ENCODE assay signal across 1 cellular context in genomic region chr4:42656986-42657792, GRCh38.
TF ChIP-seq lines count a peak whose summit lies in the region.

TSS of gene ATP8A1 (minus strand) at chr4:42657105. CDS start at chr4:42656873, 232 bp downstream.

TF ChIP-seq in HepG2, 621 proteins besides CTCF, POLR2A, EP300 and RAD21 (continued from another document and continues in another):
- TF ChIP-seq SUZ12 (IDR thresholded peaks at IDR 0.05; ENCODE audit: low read depth, low read length) (no peak), ZNF549 (CRISPR knock-in tag; IDR thresholded peaks at IDR 0.05) (no peak), JUNB (CRISPR knock-in tag; IDR thresholded peaks at IDR 0.05; ENCODE audit: borderline replicate concordance) (no peak), ZMAT3 (CRISPR knock-in tag; conservative IDR thresholded peaks at IDR 0.05) (peak; percentile 13; the same call in 1 of the 2 replicates), ZFP62 (CRISPR knock-in tag; IDR thresholded peaks at IDR 0.05) (no peak), ZNF766 (CRISPR knock-in tag; IDR thresholded peaks at IDR 0.05; ENCODE audit: borderline replicate concordance) (0 out of 2 replicates have a peak, but pooled peaks have one; percentile 41), ZFP90 (CRISPR knock-in tag; IDR thresholded peaks at IDR 0.05; ENCODE audit: borderline replicate concordance) (no peak), ETV6 (CRISPR knock-in tag; conservative IDR thresholded peaks at IDR 0.05) (0 out of 2 replicates have a peak, but pooled peaks have one; percentile 37), ZNF704 (CRISPR knock-in tag; IDR thresholded peaks at IDR 0.05; ENCODE audit: borderline replicate concordance) (0 out of 2 replicates have a peak, but pooled peaks have one; percentile 67), TEAD2 (CRISPR knock-in tag; IDR thresholded peaks at IDR 0.05) (no peak), EED (CRISPR knock-in tag; IDR thresholded peaks at IDR 0.05) (0 out of 2 replicates have a peak, but pooled peaks have one; percentile 59), ETV5 (CRISPR knock-in tag; IDR thresholded peaks at IDR 0.05; ENCODE audit: borderline replicate concordance) (peak; percentile 53; the same call in 1 of the 2 replicates), LCORL (IDR thresholded peaks at IDR 0.05) (no peak), LCORL (CRISPR knock-in tag; IDR thresholded peaks at IDR 0.05) (peak; percentile 32; the same call in 1 of the 2 replicates), CCDC6 (CRISPR knock-in tag; IDR thresholded peaks at IDR 0.05) (0 out of 2 replicates have a peak, but pooled peaks have one; percentile 63), ZNF782 (CRISPR knock-in tag; IDR thresholded peaks at IDR 0.05; ENCODE audit: borderline replicate concordance) (peak; percentile 84; the same call in 1 of the 2 replicates), U2AF1 (optimal IDR thresholded peaks at IDR 0.05; ENCODE audit: low read depth, low read length) (peak; percentile 41), POLR2G (IDR thresholded peaks at IDR 0.05; ENCODE audit: low read depth, low read length) (peak; percentile 87), HNF1A (IDR thresholded peaks at IDR 0.05; ENCODE audit: low read depth) (no peak), HNF1A (CRISPR knock-in tag; IDR thresholded peaks at IDR 0.05; ENCODE audit: borderline replicate concordance) (peak; percentile 42; the same call in 1 of the 2 replicates), PCBP1 (IDR thresholded peaks at IDR 0.05; ENCODE audit: borderline replicate concordance, low read depth, low read length) (peak; percentile 87; the same call in 1 of the 2 replicates), KMT2B (CRISPR knock-in tag; IDR thresholded peaks at IDR 0.05) (peak; percentile 60), AKAP8 (CRISPR knock-in tag; IDR thresholded peaks at IDR 0.05) (0 out of 2 replicates have a peak, but pooled peaks have one; percentile 45), RXRB (CRISPR knock-in tag; IDR thresholded peaks at IDR 0.05; ENCODE audit: borderline replicate concordance) (0 out of 2 replicates have a peak, but pooled peaks have one; percentile 21), ZBTB20 (CRISPR knock-in tag; IDR thresholded peaks at IDR 0.05; ENCODE audit: borderline replicate concordance, low read depth) (peak; percentile 35; the same call in 1 of the 2 replicates), ZNF335 (CRISPR knock-in tag; IDR thresholded peaks at IDR 0.05) (peak; percentile 68; the same call in 1 of the 2 replicates), SOX6 (IDR thresholded peaks at IDR 0.05) (no peak), SOX6 (CRISPR knock-in tag; IDR thresholded peaks at IDR 0.05) (peak; percentile 51; the same call in 1 of the 2 replicates), SALL1 (CRISPR knock-in tag; IDR thresholded peaks at IDR 0.05) (peak; percentile 64), POGZ (CRISPR knock-in tag; IDR thresholded peaks at IDR 0.05) (0 out of 2 replicates have a peak, but pooled peaks have one; percentile 21), ZNF564 (CRISPR knock-in tag; IDR thresholded peaks at IDR 0.05) (0 out of 2 replicates have a peak, but pooled peaks have one; percentile 20), POLR2AphosphoS2 (IDR thresholded peaks at IDR 0.05; ENCODE audit: low read depth, low read length) (no peak), MAF1 (CRISPR knock-in tag; IDR thresholded peaks at IDR 0.05; ENCODE audit: borderline replicate concordance) (peak; percentile 28; the same call in 1 of the 2 replicates), ZNF747 (CRISPR knock-in tag; IDR thresholded peaks at IDR 0.05; ENCODE audit: borderline replicate concordance) (peak; percentile 12; the same call in 1 of the 2 replicates)
- TF ChIP-seq, protein P1, sequence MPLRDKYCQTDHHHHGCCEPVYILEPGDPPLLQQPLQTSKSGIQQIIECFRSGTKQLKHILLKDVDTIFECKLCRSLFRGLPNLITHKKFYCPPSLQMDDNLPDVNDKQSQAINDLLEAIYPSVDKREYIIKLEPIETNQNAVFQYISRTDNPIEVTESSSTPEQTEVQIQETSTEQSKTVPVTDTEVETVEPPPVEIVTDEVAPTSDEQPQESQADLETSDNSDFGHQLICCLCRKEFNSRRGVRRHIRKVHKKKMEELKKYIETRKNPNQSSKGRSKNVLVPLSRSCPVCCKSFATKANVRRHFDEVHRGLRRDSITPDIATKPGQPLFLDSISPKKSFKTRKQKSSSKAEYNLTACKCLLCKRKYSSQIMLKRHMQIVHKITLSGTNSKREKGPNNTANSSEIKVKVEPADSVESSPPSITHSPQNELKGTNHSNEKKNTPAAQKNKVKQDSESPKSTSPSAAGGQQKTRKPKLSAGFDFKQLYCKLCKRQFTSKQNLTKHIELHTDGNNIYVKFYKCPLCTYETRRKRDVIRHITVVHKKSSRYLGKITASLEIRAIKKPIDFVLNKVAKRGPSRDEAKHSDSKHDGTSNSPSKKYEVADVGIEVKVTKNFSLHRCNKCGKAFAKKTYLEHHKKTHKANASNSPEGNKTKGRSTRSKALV (CRISPR knock-in tag; IDR thresholded peaks at IDR 0.05), result peak; percentile 28; the same call in 1 of the 2 replicates
- TF ChIP-seq, protein P2, sequence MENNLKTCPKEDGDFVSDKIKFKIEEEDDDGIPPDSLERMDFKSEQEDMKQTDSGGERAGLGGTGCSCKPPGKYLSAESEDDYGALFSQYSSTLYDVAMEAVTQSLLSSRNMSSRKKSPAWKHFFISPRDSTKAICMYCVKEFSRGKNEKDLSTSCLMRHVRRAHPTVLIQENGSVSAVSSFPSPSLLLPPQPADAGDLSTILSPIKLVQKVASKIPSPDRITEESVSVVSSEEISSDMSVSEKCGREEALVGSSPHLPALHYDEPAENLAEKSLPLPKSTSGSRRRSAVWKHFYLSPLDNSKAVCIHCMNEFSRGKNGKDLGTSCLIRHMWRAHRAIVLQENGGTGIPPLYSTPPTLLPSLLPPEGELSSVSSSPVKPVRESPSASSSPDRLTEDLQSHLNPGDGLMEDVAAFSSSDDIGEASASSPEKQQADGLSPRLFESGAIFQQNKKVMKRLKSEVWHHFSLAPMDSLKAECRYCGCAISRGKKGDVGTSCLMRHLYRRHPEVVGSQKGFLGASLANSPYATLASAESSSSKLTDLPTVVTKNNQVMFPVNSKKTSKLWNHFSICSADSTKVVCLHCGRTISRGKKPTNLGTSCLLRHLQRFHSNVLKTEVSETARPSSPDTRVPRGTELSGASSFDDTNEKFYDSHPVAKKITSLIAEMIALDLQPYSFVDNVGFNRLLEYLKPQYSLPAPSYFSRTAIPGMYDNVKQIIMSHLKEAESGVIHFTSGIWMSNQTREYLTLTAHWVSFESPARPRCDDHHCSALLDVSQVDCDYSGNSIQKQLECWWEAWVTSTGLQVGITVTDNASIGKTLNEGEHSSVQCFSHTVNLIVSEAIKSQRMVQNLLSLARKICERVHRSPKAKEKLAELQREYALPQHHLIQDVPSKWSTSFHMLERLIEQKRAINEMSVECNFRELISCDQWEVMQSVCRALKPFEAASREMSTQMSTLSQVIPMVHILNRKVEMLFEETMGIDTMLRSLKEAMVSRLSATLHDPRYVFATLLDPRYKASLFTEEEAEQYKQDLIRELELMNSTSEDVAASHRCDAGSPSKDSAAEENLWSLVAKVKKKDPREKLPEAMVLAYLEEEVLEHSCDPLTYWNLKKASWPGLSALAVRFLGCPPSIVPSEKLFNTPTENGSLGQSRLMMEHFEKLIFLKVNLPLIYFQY (CRISPR knock-in tag; IDR thresholded peaks at IDR 0.05; ENCODE audit: borderline replicate concordance), result peak; percentile 68; the same call in 1 of the 2 replicates
- TF ChIP-seq, protein P3, sequence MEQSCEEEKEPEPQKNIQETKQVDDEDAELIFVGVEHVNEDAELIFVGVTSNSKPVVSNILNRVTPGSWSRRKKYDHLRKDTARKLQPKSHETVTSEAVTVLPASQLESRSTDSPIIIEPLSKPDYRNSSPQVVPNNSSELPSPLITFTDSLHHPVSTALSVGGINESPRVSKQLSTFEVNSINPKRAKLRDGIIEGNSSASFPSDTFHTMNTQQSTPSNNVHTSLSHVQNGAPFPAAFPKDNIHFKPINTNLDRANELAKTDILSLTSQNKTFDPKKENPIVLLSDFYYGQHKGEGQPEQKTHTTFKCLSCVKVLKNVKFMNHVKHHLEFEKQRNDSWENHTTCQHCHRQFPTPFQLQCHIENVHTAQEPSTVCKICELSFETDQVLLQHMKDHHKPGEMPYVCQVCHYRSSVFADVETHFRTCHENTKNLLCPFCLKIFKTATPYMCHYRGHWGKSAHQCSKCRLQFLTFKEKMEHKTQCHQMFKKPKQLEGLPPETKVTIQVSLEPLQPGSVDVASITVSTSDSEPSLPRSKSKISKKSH (CRISPR knock-in tag; IDR thresholded peaks at IDR 0.05; ENCODE audit: borderline replicate concordance), result peak; percentile 88
- TF ChIP-seq, protein P4, sequence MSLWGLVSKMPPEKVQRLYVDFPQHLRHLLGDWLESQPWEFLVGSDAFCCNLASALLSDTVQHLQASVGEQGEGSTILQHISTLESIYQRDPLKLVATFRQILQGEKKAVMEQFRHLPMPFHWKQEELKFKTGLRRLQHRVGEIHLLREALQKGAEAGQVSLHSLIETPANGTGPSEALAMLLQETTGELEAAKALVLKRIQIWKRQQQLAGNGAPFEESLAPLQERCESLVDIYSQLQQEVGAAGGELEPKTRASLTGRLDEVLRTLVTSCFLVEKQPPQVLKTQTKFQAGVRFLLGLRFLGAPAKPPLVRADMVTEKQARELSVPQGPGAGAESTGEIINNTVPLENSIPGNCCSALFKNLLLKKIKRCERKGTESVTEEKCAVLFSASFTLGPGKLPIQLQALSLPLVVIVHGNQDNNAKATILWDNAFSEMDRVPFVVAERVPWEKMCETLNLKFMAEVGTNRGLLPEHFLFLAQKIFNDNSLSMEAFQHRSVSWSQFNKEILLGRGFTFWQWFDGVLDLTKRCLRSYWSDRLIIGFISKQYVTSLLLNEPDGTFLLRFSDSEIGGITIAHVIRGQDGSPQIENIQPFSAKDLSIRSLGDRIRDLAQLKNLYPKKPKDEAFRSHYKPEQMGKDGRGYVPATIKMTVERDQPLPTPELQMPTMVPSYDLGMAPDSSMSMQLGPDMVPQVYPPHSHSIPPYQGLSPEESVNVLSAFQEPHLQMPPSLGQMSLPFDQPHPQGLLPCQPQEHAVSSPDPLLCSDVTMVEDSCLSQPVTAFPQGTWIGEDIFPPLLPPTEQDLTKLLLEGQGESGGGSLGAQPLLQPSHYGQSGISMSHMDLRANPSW (CRISPR knock-in tag; IDR thresholded peaks at IDR 0.05; ENCODE audit: borderline replicate concordance), result no peak
- TF ChIP-seq, protein P5, sequence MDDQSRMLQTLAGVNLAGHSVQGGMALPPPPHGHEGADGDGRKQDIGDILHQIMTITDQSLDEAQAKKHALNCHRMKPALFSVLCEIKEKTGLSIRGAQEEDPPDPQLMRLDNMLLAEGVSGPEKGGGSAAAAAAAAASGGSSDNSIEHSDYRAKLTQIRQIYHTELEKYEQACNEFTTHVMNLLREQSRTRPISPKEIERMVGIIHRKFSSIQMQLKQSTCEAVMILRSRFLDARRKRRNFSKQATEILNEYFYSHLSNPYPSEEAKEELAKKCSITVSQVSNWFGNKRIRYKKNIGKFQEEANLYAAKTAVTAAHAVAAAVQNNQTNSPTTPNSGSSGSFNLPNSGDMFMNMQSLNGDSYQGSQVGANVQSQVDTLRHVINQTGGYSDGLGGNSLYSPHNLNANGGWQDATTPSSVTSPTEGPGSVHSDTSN (CRISPR knock-in tag; IDR thresholded peaks at IDR 0.05; ENCODE audit: borderline replicate concordance), result 0 out of 2 replicates have a peak, but pooled peaks have one; percentile 52
- TF ChIP-seq, protein P6, sequence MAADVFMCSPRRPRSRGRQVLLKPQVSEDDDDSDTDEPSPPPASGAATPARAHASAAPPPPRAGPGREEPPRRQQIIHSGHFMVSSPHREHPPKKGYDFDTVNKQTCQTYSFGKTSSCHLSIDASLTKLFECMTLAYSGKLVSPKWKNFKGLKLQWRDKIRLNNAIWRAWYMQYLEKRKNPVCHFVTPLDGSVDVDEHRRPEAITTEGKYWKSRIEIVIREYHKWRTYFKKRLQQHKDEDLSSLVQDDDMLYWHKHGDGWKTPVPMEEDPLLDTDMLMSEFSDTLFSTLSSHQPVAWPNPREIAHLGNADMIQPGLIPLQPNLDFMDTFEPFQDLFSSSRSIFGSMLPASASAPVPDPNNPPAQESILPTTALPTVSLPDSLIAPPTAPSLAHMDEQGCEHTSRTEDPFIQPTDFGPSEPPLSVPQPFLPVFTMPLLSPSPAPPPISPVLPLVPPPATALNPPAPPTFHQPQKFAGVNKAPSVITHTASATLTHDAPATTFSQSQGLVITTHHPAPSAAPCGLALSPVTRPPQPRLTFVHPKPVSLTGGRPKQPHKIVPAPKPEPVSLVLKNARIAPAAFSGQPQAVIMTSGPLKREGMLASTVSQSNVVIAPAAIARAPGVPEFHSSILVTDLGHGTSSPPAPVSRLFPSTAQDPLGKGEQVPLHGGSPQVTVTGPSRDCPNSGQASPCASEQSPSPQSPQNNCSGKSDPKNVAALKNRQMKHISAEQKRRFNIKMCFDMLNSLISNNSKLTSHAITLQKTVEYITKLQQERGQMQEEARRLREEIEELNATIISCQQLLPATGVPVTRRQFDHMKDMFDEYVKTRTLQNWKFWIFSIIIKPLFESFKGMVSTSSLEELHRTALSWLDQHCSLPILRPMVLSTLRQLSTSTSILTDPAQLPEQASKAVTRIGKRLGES (CRISPR knock-in tag; IDR thresholded peaks at IDR 0.05; ENCODE audit: borderline replicate concordance), result 0 out of 2 replicates have a peak, but pooled peaks have one; percentile 6
